In the genomic region with DNA sequence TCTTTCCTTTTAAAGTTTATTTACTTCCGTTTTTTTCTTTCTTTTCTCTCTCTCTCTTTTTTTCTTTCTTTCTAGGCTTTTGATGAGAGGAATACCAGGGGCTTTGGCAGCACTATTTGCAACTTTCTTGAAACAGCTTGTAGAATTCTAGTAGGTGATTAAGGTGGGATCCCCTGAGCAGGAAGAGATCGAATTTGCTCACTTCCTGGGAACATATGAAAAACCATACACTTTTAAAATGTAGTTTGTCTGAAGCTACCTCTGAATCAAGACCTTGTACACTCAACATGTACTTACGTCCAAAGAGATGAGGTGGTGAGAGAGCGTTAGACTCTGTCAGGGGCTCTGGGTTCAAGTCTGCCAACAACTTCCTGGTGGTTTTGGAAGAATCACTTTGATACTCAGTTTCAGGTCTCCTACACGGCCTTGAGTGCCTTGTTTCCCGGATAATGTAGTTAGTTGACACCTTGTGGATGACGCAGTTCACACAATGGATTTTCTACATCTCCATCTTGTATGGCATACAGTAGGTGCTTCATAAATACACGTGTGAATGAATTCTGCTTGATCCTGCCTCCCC, we compare ENCODE assay signal across 1 cellular context.
TF ChIP-seq lines count a peak whose summit lies in the region.

No MANE protein-coding gene starts in this region.

TF ChIP-seq in GM23338, 12 proteins besides CTCF, POLR2A, EP300 and RAD21 (continued from another document):
- TF ChIP-seq, protein P1, sequence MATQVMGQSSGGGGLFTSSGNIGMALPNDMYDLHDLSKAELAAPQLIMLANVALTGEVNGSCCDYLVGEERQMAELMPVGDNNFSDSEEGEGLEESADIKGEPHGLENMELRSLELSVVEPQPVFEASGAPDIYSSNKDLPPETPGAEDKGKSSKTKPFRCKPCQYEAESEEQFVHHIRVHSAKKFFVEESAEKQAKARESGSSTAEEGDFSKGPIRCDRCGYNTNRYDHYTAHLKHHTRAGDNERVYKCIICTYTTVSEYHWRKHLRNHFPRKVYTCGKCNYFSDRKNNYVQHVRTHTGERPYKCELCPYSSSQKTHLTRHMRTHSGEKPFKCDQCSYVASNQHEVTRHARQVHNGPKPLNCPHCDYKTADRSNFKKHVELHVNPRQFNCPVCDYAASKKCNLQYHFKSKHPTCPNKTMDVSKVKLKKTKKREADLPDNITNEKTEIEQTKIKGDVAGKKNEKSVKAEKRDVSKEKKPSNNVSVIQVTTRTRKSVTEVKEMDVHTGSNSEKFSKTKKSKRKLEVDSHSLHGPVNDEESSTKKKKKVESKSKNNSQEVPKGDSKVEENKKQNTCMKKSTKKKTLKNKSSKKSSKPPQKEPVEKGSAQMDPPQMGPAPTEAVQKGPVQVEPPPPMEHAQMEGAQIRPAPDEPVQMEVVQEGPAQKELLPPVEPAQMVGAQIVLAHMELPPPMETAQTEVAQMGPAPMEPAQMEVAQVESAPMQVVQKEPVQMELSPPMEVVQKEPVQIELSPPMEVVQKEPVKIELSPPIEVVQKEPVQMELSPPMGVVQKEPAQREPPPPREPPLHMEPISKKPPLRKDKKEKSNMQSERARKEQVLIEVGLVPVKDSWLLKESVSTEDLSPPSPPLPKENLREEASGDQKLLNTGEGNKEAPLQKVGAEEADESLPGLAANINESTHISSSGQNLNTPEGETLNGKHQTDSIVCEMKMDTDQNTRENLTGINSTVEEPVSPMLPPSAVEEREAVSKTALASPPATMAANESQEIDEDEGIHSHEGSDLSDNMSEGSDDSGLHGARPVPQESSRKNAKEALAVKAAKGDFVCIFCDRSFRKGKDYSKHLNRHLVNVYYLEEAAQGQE (IDR thresholded peaks at IDR 0.05; ENCODE audit: unreplicated experiment), result no peak
- no peak for TF ChIP-seq EZH2 (IDR thresholded peaks at IDR 0.05; ENCODE audit: low read depth, unreplicated experiment)
- no peak for TF ChIP-seq CREB1 (CRISPR knock-in tag; IDR thresholded peaks at IDR 0.05; ENCODE audit: low read depth)
- TF ChIP-seq STAT1 (IDR thresholded peaks at IDR 0.05; ENCODE audit: unreplicated experiment), result no peak
- TF ChIP-seq JUNB (IDR thresholded peaks at IDR 0.05; ENCODE audit: unreplicated experiment), result no peak
- TF ChIP-seq EZH2phosphoT487 (IDR thresholded peaks at IDR 0.05; ENCODE audit: unreplicated experiment), result no peak
- no peak for TF ChIP-seq ZNF331 (CRISPR knock-in tag; IDR thresholded peaks at IDR 0.05; ENCODE audit: low read depth)
- no peak for TF ChIP-seq POLR2AphosphoS5 (IDR thresholded peaks at IDR 0.05; ENCODE audit: low read depth)
